In genomic region chr2:217609952-217610351, GRCh38 we compare ENCODE assay signal across 12 cellular contexts.
A peak's percentile ranks its signal among the peaks of the same experiment; 100 is the strongest.
DNase-seq lines count a peak whose midpoint lies in the region; ATAC-seq and TF ChIP-seq lines count a peak whose summit lies in the region.
"Had no signal": no experiment of that assay in that cellular context is flagged by ENCODE, and none has a peak within 500 bp of the region (broad histone marks: within the 10 kb centered on the region; RNA-seq: fewer than 3 reads in every experiment).

No MANE protein-coding gene starts in this region.

- peak; percentile 18 for ATAC-seq in activated CD8-positive, alpha-beta memory T cell treated with anti-CD3 and anti-CD28 coated beads, Interleukin-2, amount 10 ng/mL, durations not matched to agents 7 days and 5 days
- ATAC-seq in stimulated activated memory B cell treated with anti-CD40 and anti-IgM and Interleukin-4, amounts not matched to agents 10 μg/mL and 1 μg/mL and 100 μg/mL, for 72 hours: peak; percentile 14
- ATAC-seq in GM18519 (IDR thresholded peaks at IDR 0.05; ENCODE audit: low FRiP score, unreplicated experiment): no peak

- no peak for DNase-seq in activated CD8-positive, alpha-beta memory T cell treated with anti-CD3 and anti-CD28 coated beads, Interleukin-2, amount 10 ng/mL, durations not matched to agents 7 days and 5 days
- DNase-seq in activated CD8-positive, alpha-beta memory T cell treated with anti-CD3 and anti-CD28 coated beads, Interleukin-2, amount 50 U/mL, for 4 hours: no peak
- DNase-seq in NCI-H2081 (lab: John Stamatoyannopoulos, UW): peak; percentile 47 to 82
- DNase-seq in activated T-helper 1 cell treated with anti-CD3 and anti-CD28 coated beads, Interleukin-12 subunit alpha, Interleukin-12 subunit beta, Interleukin-2, Interleukin-4 antibody, amounts not matched to agents 30 ng/mL and 10 ng/mL and 1 ng/mL, durations not matched to agents 14 hours and 24 hours and 36 hours (ENCODE audit: low spot score): no peak
- DNase-seq in epidermal melanocyte (ENCODE audit: insufficient read length, low spot score): no peak
- no peak for DNase-seq in adrenal gland
- DNase-seq: DND-41, NCI-H82, SIG-M5, uterus had no signal

- TF ChIP-seq POLR2A in adrenal gland (IDR thresholded peaks at IDR 0.05): no peak

- no peaks in the 10 kb centered on the region for H3K27me3 ChIP-seq in adrenal gland
- H3K27me3 ChIP-seq: uterus had no signal

- no peaks in the 10 kb centered on the region for H3K9me3 Mint-ChIP-seq in activated CD8-positive, alpha-beta memory T cell treated with anti-CD3 and anti-CD28 coated beads, Interleukin-2, amount 10 ng/mL, durations not matched to agents 7 days and 5 days (ENCODE audit: low read depth)
- no peaks in the 10 kb centered on the region for H3K9me3 Mint-ChIP-seq in activated T-helper 1 cell treated with anti-CD3 and anti-CD28 coated beads, Interleukin-12 subunit alpha, Interleukin-12 subunit beta, Interleukin-2, Interleukin-4 antibody, amounts not matched to agents 30 ng/mL and 10 ng/mL and 1 ng/mL, durations not matched to agents 14 hours and 24 hours and 36 hours
- H3K9me3 Mint-ChIP-seq in stimulated activated memory B cell treated with anti-CD40 and anti-IgM and Interleukin-4, amounts not matched to agents 10 μg/mL and 1 μg/mL and 100 μg/mL, for 72 hours: no peaks in the 10 kb centered on the region

- H3K4me3 Mint-ChIP-seq in activated CD8-positive, alpha-beta memory T cell treated with anti-CD3 and anti-CD28 coated beads, Interleukin-2, amount 10 ng/mL, durations not matched to agents 7 days and 5 days: no peak overlapping the region
- no peak overlapping the region for H3K4me3 Mint-ChIP-seq in activated T-helper 1 cell treated with anti-CD3 and anti-CD28 coated beads, Interleukin-12 subunit alpha, Interleukin-12 subunit beta, Interleukin-2, Interleukin-4 antibody, amounts not matched to agents 30 ng/mL and 10 ng/mL and 1 ng/mL, durations not matched to agents 14 hours and 24 hours and 36 hours
- H3K4me3 Mint-ChIP-seq in stimulated activated memory B cell treated with anti-CD40 and anti-IgM and Interleukin-4, amounts not matched to agents 10 μg/mL and 1 μg/mL and 100 μg/mL, for 72 hours: no peak overlapping the region

- intact Hi-C loops in activated T-helper 1 cell treated with anti-CD3 and anti-CD28 coated beads, Interleukin-12 subunit alpha, Interleukin-12 subunit beta, Interleukin-2, Interleukin-4 antibody, amounts not matched to agents 30 ng/mL and 10 ng/mL and 1 ng/mL, durations not matched to agents 14 hours and 24 hours and 36 hours (cut with micrococcal nuclease): loop anchor here (2.0 kb wide), 1 partner anchor 387 kb away; no protein-coding TSS in a partner anchor
- intact Hi-C loops in adrenal gland (cut with DNase I): no loop called here

- WGBS in adrenal gland, 4 donors: 88 to 100% (median 93%) methylated on average over 1 to 3 of the region's 3 CpGs

- H3K27me3 Mint-ChIP-seq in activated CD8-positive, alpha-beta memory T cell treated with anti-CD3 and anti-CD28 coated beads, Interleukin-2, amount 10 ng/mL, durations not matched to agents 7 days and 5 days: no peaks in the 10 kb centered on the region
- H3K27me3 Mint-ChIP-seq in activated T-helper 1 cell treated with anti-CD3 and anti-CD28 coated beads, Interleukin-12 subunit alpha, Interleukin-12 subunit beta, Interleukin-2, Interleukin-4 antibody, amounts not matched to agents 30 ng/mL and 10 ng/mL and 1 ng/mL, durations not matched to agents 14 hours and 24 hours and 36 hours (ENCODE audit: insufficient read depth): no peaks in the 10 kb centered on the region
- H3K27me3 Mint-ChIP-seq in stimulated activated memory B cell treated with anti-CD40 and anti-IgM and Interleukin-4, amounts not matched to agents 10 μg/mL and 1 μg/mL and 100 μg/mL, for 72 hours: no peaks in the 10 kb centered on the region

- no peaks in the 10 kb centered on the region for H3K36me3 Mint-ChIP-seq in activated CD8-positive, alpha-beta memory T cell treated with anti-CD3 and anti-CD28 coated beads, Interleukin-2, amount 10 ng/mL, durations not matched to agents 7 days and 5 days
- no peaks in the 10 kb centered on the region for H3K36me3 Mint-ChIP-seq in activated T-helper 1 cell treated with anti-CD3 and anti-CD28 coated beads, Interleukin-12 subunit alpha, Interleukin-12 subunit beta, Interleukin-2, Interleukin-4 antibody, amounts not matched to agents 30 ng/mL and 10 ng/mL and 1 ng/mL, durations not matched to agents 14 hours and 24 hours and 36 hours (ENCODE audit: low read depth)
- H3K36me3 Mint-ChIP-seq in stimulated activated memory B cell treated with anti-CD40 and anti-IgM and Interleukin-4, amounts not matched to agents 10 μg/mL and 1 μg/mL and 100 μg/mL, for 72 hours: no peaks in the 10 kb centered on the region

- no peak overlapping the region for H3K4me3 ChIP-seq in adrenal gland
- H3K4me3 ChIP-seq: uterus had no signal

- H3K36me3 ChIP-seq in adrenal gland (replicated peaks in 1 of 2): no peaks in the 10 kb centered on the region
- H3K36me3 ChIP-seq: uterus had no signal

- no peaks in the 10 kb centered on the region for H3K9me3 ChIP-seq in adrenal gland (replicated peaks in 1 of 3)
- H3K9me3 ChIP-seq: uterus had no signal

- peaks cover 25% of the 10 kb centered on the region for H3K4me1 Mint-ChIP-seq in activated CD8-positive, alpha-beta memory T cell treated with anti-CD3 and anti-CD28 coated beads, Interleukin-2, amount 10 ng/mL, durations not matched to agents 7 days and 5 days
- H3K4me1 Mint-ChIP-seq in activated T-helper 1 cell treated with anti-CD3 and anti-CD28 coated beads, Interleukin-12 subunit alpha, Interleukin-12 subunit beta, Interleukin-2, Interleukin-4 antibody, amounts not matched to agents 30 ng/mL and 10 ng/mL and 1 ng/mL, durations not matched to agents 14 hours and 24 hours and 36 hours (ENCODE audit: low read depth): peaks cover 25% of the 10 kb centered on the region
- H3K4me1 Mint-ChIP-seq in stimulated activated memory B cell treated with anti-CD40 and anti-IgM and Interleukin-4, amounts not matched to agents 10 μg/mL and 1 μg/mL and 100 μg/mL, for 72 hours: peaks cover 7% of the 10 kb centered on the region

- peaks cover 0 to 13% of the 10 kb centered on the region in 2 donors for H3K4me1 ChIP-seq in adrenal gland (replicated peaks in 1 of 2)
- H3K4me1 ChIP-seq: uterus had no signal

- no peak for TF ChIP-seq CTCF in adrenal gland (IDR thresholded peaks at IDR 0.05)

- no peak overlapping the region for H3K27ac Mint-ChIP-seq in activated CD8-positive, alpha-beta memory T cell treated with anti-CD3 and anti-CD28 coated beads, Interleukin-2, amount 10 ng/mL, durations not matched to agents 7 days and 5 days
- H3K27ac Mint-ChIP-seq in activated T-helper 1 cell treated with anti-CD3 and anti-CD28 coated beads, Interleukin-12 subunit alpha, Interleukin-12 subunit beta, Interleukin-2, Interleukin-4 antibody, amounts not matched to agents 30 ng/mL and 10 ng/mL and 1 ng/mL, durations not matched to agents 14 hours and 24 hours and 36 hours: peak overlapping the region; percentile 77
- no peak overlapping the region for H3K27ac Mint-ChIP-seq in stimulated activated memory B cell treated with anti-CD40 and anti-IgM and Interleukin-4, amounts not matched to agents 10 μg/mL and 1 μg/mL and 100 μg/mL, for 72 hours

- H3K27ac ChIP-seq in adrenal gland: no peak overlapping the region
- H3K27ac ChIP-seq: uterus had no signal

- CTCF ChIA-PET in activated CD8-positive, alpha-beta memory T cell treated with anti-CD3 and anti-CD28 coated beads, Interleukin-2, amount 10 ng/mL, durations not matched to agents 7 days and 5 days (lab: Charles Lee): no interaction called here

Comparison
In these comparisons a context has a peak if more than half of its experiments do, and no peak if none do; other contexts are left out.
1. DNase-seq: peak in NCI-H2081 (2 of 2); none in activated CD8-positive, alpha-beta memory T cell treated with anti-CD3 and anti-CD28 coated beads, Interleukin-2, amount 10 ng/mL, durations not matched to agents 7 days and 5 days (single experiment), activated CD8-positive, alpha-beta memory T cell treated with anti-CD3 and anti-CD28 coated beads, Interleukin-2, amount 50 U/mL, for 4 hours (single experiment), activated T-helper 1 cell treated with anti-CD3 and anti-CD28 coated beads, Interleukin-12 subunit alpha, Interleukin-12 subunit beta, Interleukin-2, Interleukin-4 antibody, amounts not matched to agents 30 ng/mL and 10 ng/mL and 1 ng/mL, durations not matched to agents 14 hours and 24 hours and 36 hours (single experiment), epidermal melanocyte (single experiment) and adrenal gland (0 of 7).